ENCODE assay signal across 1 cellular context in genomic region chr7:47624660-47625059, GRCh38.
TF ChIP-seq lines count a peak whose summit lies in the region.

No MANE protein-coding gene starts in this region.

TF ChIP-seq in A549, 52 proteins besides CTCF, POLR2A, EP300 and RAD21 (continued from another document):
- no peak for TF ChIP-seq MAFK (IDR thresholded peaks at IDR 0.05; ENCODE audit: partially characterized antibody)
- no peak for TF ChIP-seq CHD4 (IDR thresholded peaks at IDR 0.05; ENCODE audit: borderline replicate concordance)
- no peak for TF ChIP-seq NR3C1 (IDR thresholded peaks at IDR 0.05)
- no peak for TF ChIP-seq SREBF2 (IDR thresholded peaks at IDR 0.05)
- no peak for TF ChIP-seq FOXS1 (CRISPR knock-in tag; IDR thresholded peaks at IDR 0.05)
- no peak for TF ChIP-seq MYC (IDR thresholded peaks at IDR 0.05; ENCODE audit: borderline replicate concordance, low read length)
- TF ChIP-seq HDAC2 (IDR thresholded peaks at IDR 0.05), result no peak
- no peak for TF ChIP-seq REST (IDR thresholded peaks at IDR 0.05)
- TF ChIP-seq RCOR1 (IDR thresholded peaks at IDR 0.05; ENCODE audit: low read depth, low read length), result no peak
- no peak for TF ChIP-seq HES2 (IDR thresholded peaks at IDR 0.05)
- TF ChIP-seq PBX3 (IDR thresholded peaks at IDR 0.05), result no peak
- TF ChIP-seq KDM1A (IDR thresholded peaks at IDR 0.05; ENCODE audit: low read depth), result no peak
